Comparison of ENCODE assay signal across 37 cellular contexts in genomic region chr21:32216293-32216692, GRCh38.
"Had no signal": no experiment of that assay in that cellular context is flagged by ENCODE, and none has a peak within 500 bp of the region (broad histone marks: within the 10 kb centered on the region; RNA-seq: fewer than 3 reads in every experiment).

No MANE protein-coding gene starts in this region.

- DNase-seq: activated effector memory CD4-positive, alpha-beta T cell treated with anti-CD3 and anti-CD28 coated beads, Interleukin-2, amount 50 U/mL, for 16 hours; activated effector memory CD4-positive, alpha-beta T cell treated with Interleukin-2 at 50 U/mL for 16 hours; activated gamma-delta T cell; activated gamma-delta T cell treated with Interleukin-2 at 50 U/mL for 16 hours; activated naive CD4-positive, alpha-beta T cell; activated naive CD4-positive, alpha-beta T cell treated with anti-CD3 and anti-CD28 coated beads for 36 hours; activated naive CD4-positive, alpha-beta T cell treated with anti-CD3 and anti-CD28 coated beads, Interleukin-2, amount 10 ng/mL, durations not matched to agents 7 days and 5 days; activated naive CD4-positive, alpha-beta T cell treated with anti-CD3 and anti-CD28 coated beads, Interleukin-2, amount 50 U/mL, for 16 hours; activated naive CD4-positive, alpha-beta T cell treated with Interleukin-2 at 50 U/mL for 16 hours; activated naive CD8-positive, alpha-beta T cell treated with anti-CD3 and anti-CD28 coated beads for 36 hours; activated naive CD8-positive, alpha-beta T cell treated with anti-CD3 and anti-CD28 coated beads, Interleukin-2, amount 10 ng/mL, durations not matched to agents 7 days and 5 days; activated naive CD8-positive, alpha-beta T cell treated with anti-CD3 and anti-CD28 coated beads, Interleukin-2, amount 50 U/mL, for 24 hours; activated T-cell treated with anti-CD3 and anti-CD28 coated beads, Interleukin-2, amount 50 U/mL, for 24 hours; activated T-cell treated with anti-CD3 and anti-CD28 coated beads, Interleukin-2, amount 50 U/mL, for 4 hours; activated T-cell treated with anti-CD3 and anti-CD28 coated beads, Interleukin-2, amount 50 U/mL, for 48 hours; activated T-cell treated with anti-CD3 and anti-CD28 coated beads, Interleukin-2, amount 50 U/mL, for 72 hours; amniotic stem cell; amygdala; anterior cingulate cortex; aorta; body of pancreas; brain microvascular endothelial cell; caudate nucleus; central memory CD4-positive, alpha-beta T cell; cerebellar nuclear complex had no signal

- H3K4me3 ChIP-seq: adrenal gland, ascending aorta, body of pancreas, breast epithelium, cardiac muscle cell had no signal

- ATAC-seq: activated naive CD4-positive, alpha-beta T cell treated with anti-CD3 and anti-CD28 coated beads, Interleukin-2, amount 50 U/mL, for 72 hours; activated naive CD8-positive, alpha-beta T cell treated with anti-CD3 and anti-CD28 coated beads, Interleukin-2, amount 50 U/mL, for 24 hours; activated T-cell treated with anti-CD3 and anti-CD28 coated beads, Interleukin-2, amount 50 U/mL, for 4 hours; activated T-cell treated with anti-CD3 and anti-CD28 coated beads, Interleukin-2, amount 50 U/mL, for 72 hours; activated T-helper 17 cell treated with anti-CD3 and anti-CD28 coated beads, Interleukin-2, amount 50 U/mL, for 72 hours; body of pancreas had no signal

- H3K36me3 ChIP-seq: adrenal gland, ascending aorta, brain microvascular endothelial cell, breast epithelium, cardiac muscle cell had no signal

- H3K4me1 ChIP-seq: adrenal gland, ascending aorta, body of pancreas, breast epithelium had no signal

- H3K4me3 Mint-ChIP-seq: activated naive CD4-positive, alpha-beta T cell treated with anti-CD3 and anti-CD28 coated beads for 36 hours; activated naive CD4-positive, alpha-beta T cell treated with anti-CD3 and anti-CD28 coated beads, Interleukin-2, amount 10 ng/mL, durations not matched to agents 7 days and 5 days; activated naive CD4-positive, alpha-beta T cell treated with anti-CD3 and anti-CD28 coated beads, Interleukin-2, amount 50 U/mL, for 24 hours; activated naive CD8-positive, alpha-beta T cell; activated naive CD8-positive, alpha-beta T cell treated with anti-CD3 and anti-CD28 coated beads for 36 hours; activated naive CD8-positive, alpha-beta T cell treated with anti-CD3 and anti-CD28 coated beads, Interleukin-2, amount 10 ng/mL, durations not matched to agents 7 days and 5 days; activated naive CD8-positive, alpha-beta T cell treated with anti-CD3 and anti-CD28 coated beads, Interleukin-2, amount 50 U/mL, for 24 hours; activated T-cell treated with anti-CD3 and anti-CD28 coated beads, Interleukin-2, amount 50 U/mL, for 24 hours; activated T-cell treated with anti-CD3 and anti-CD28 coated beads, Interleukin-2, amount 50 U/mL, for 4 hours; activated T-cell treated with anti-CD3 and anti-CD28 coated beads, Interleukin-2, amount 50 U/mL, for 72 hours; activated T-helper 1 cell treated with anti-CD3 and anti-CD28 coated beads, Interleukin-12 subunit alpha, Interleukin-12 subunit beta, Interleukin-2, Interleukin-4 antibody, amounts not matched to agents 30 ng/mL and 10 ng/mL and 1 ng/mL, durations not matched to agents 14 hours and 24 hours and 36 hours; activated T-helper 17 cell treated with anti-CD3 and anti-CD28 coated beads, Interleukin-2, amount 50 U/mL, for 72 hours; brain; central memory CD8-positive, alpha-beta T cell had no signal

- H3K9me3 ChIP-seq: adrenal gland, body of pancreas, breast epithelium had no signal

- H3K27me3 Mint-ChIP-seq: brain had no signal

- H3K36me3 Mint-ChIP-seq: activated naive CD4-positive, alpha-beta T cell treated with anti-CD3 and anti-CD28 coated beads, Interleukin-2, amount 10 ng/mL, durations not matched to agents 7 days and 5 days; activated naive CD8-positive, alpha-beta T cell treated with anti-CD3 and anti-CD28 coated beads, Interleukin-2, amount 10 ng/mL, durations not matched to agents 7 days and 5 days had no signal

- H3K27ac Mint-ChIP-seq: activated naive CD4-positive, alpha-beta T cell treated with anti-CD3 and anti-CD28 coated beads for 36 hours; activated naive CD4-positive, alpha-beta T cell treated with anti-CD3 and anti-CD28 coated beads, Interleukin-2, amount 10 ng/mL, durations not matched to agents 7 days and 5 days; activated naive CD4-positive, alpha-beta T cell treated with anti-CD3 and anti-CD28 coated beads, Interleukin-2, amount 50 U/mL, for 24 hours; activated naive CD4-positive, alpha-beta T cell treated with anti-CD3 and anti-CD28 coated beads, Interleukin-2, amount 50 U/mL, for 72 hours; activated naive CD8-positive, alpha-beta T cell; activated naive CD8-positive, alpha-beta T cell treated with anti-CD3 and anti-CD28 coated beads for 36 hours; activated naive CD8-positive, alpha-beta T cell treated with anti-CD3 and anti-CD28 coated beads, Interleukin-2, amount 10 ng/mL, durations not matched to agents 7 days and 5 days; activated naive CD8-positive, alpha-beta T cell treated with anti-CD3 and anti-CD28 coated beads, Interleukin-2, amount 50 U/mL, for 24 hours; activated T-cell treated with anti-CD3 and anti-CD28 coated beads, Interleukin-2, amount 50 U/mL, for 24 hours; activated T-helper 1 cell treated with anti-CD3 and anti-CD28 coated beads, Interleukin-12 subunit alpha, Interleukin-12 subunit beta, Interleukin-2, Interleukin-4 antibody, amounts not matched to agents 30 ng/mL and 10 ng/mL and 1 ng/mL, durations not matched to agents 14 hours and 24 hours and 36 hours; activated T-helper 17 cell treated with anti-CD3 and anti-CD28 coated beads, Interleukin-2, amount 50 U/mL, for 72 hours; activated T-helper 2 cell treated with anti-CD3 and anti-CD28 coated beads, Interferon-gamma antibody, Interleukin-2, Interleukin-4, amounts not matched to agents 10 μg/mL and 5 μg/mL and 100 μg/mL, durations not matched to agents 14 hours and 24 hours and 36 hours; brain had no signal

- H3K9me3 Mint-ChIP-seq: activated naive CD4-positive, alpha-beta T cell treated with anti-CD3 and anti-CD28 coated beads, Interleukin-2, amount 10 ng/mL, durations not matched to agents 7 days and 5 days; activated T-helper 2 cell treated with anti-CD3 and anti-CD28 coated beads, Interferon-gamma antibody, Interleukin-2, Interleukin-4, amounts not matched to agents 10 μg/mL and 5 μg/mL and 100 μg/mL, durations not matched to agents 14 hours and 24 hours and 36 hours; central memory CD8-positive, alpha-beta T cell had no signal

- H3K27me3 ChIP-seq: adrenal gland, ascending aorta, body of pancreas, brain microvascular endothelial cell, breast epithelium, cardiac muscle cell had no signal

- H3K4me1 Mint-ChIP-seq: activated naive CD4-positive, alpha-beta T cell treated with anti-CD3 and anti-CD28 coated beads, Interleukin-2, amount 10 ng/mL, durations not matched to agents 7 days and 5 days; activated naive CD4-positive, alpha-beta T cell treated with anti-CD3 and anti-CD28 coated beads, Interleukin-2, amount 50 U/mL, for 24 hours; activated naive CD8-positive, alpha-beta T cell treated with anti-CD3 and anti-CD28 coated beads for 36 hours; activated naive CD8-positive, alpha-beta T cell treated with anti-CD3 and anti-CD28 coated beads, Interleukin-2, amount 10 ng/mL, durations not matched to agents 7 days and 5 days; activated naive CD8-positive, alpha-beta T cell treated with anti-CD3 and anti-CD28 coated beads, Interleukin-2, amount 50 U/mL, for 24 hours; activated T-helper 17 cell treated with anti-CD3 and anti-CD28 coated beads, Interleukin-2, amount 50 U/mL, for 72 hours; brain; central memory CD8-positive, alpha-beta T cell had no signal

- H3K27ac ChIP-seq: adrenal gland, ascending aorta, body of pancreas, brain microvascular endothelial cell, breast epithelium, cardiac muscle cell had no signal
